ENCODE assay signal across 18 cellular contexts in the genomic region with DNA sequence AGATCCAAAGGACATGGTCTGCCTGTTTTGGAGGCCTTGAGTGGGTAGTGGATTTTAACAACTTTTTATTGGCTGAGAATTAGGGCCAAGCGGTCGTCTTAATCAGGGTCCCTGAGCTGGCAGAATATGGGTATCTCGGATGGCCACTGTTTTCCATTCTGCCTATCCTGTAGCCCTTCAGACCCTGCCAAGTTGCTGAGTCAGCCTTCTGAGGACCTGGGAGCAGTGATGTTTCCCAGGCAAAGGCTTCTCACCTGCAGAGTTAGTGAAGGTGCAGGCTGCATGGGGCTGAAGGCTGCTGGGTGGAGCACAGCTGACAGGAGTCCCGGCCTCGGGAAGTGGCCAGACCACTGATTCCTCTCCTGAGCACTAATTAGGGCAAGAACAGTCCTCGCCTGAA.
"Had no signal": no experiment of that assay in that cellular context is flagged by ENCODE, and none has a peak within 500 bp of the region (broad histone marks: within the 10 kb centered on the region; RNA-seq: fewer than 3 reads in every experiment).

No MANE protein-coding gene starts in this region.

- H3K4me3 ChIP-seq: coronary artery, dorsolateral prefrontal cortex, sigmoid colon, tibial nerve had no signal

- H3K9me3 ChIP-seq: sigmoid colon, tibial nerve had no signal

- H3K36me3 ChIP-seq: sigmoid colon, tibial nerve had no signal

- ATAC-seq: activated CD8-positive, alpha-beta T cell treated with anti-CD3 and anti-CD28 coated beads for 36 hours; activated naive CD4-positive, alpha-beta T cell treated with anti-CD3 and anti-CD28 coated beads, Interleukin-2, amount 50 U/mL, for 72 hours; activated T-cell treated with anti-CD3 and anti-CD28 coated beads, Interleukin-2, amount 50 U/mL, for 4 hours; left ventricle myocardium superior had no signal

- H3K27me3 ChIP-seq: dorsolateral prefrontal cortex, sigmoid colon, tibial nerve had no signal

- H3K27ac ChIP-seq: coronary artery, dorsolateral prefrontal cortex, sigmoid colon, tibial nerve had no signal

- DNase-seq: activated CD4-positive, alpha-beta T cell treated with anti-CD3 and anti-CD28 coated beads for 1 hour; activated CD4-positive, alpha-beta T cell treated with anti-CD3 and anti-CD28 coated beads, Interleukin-2, amount 50 U/mL, for 1 hour; activated CD8-positive, alpha-beta T cell treated with anti-CD3 and anti-CD28 coated beads for 36 hours; activated T-cell treated with anti-CD3 and anti-CD28 coated beads, Interleukin-2, amount 50 U/mL, for 4 hours; cerebellar nuclear complex; dorsolateral prefrontal cortex; effector memory CD4-positive, alpha-beta T cell; islet precursor cell; left ventricle myocardium superior; mammary epithelial cell; sigmoid colon; small intestine; stimulated activated CD4-positive, alpha-beta T cell treated with anti-CD3 and anti-CD28 coated beads, Interleukin-1b, Interleukin-23, amount 100 ng/mL, for 48 hours; stimulated activated naive CD4-positive, alpha-beta T cell; T-helper 2 cell had no signal
